Comparison of ENCODE assay signal across 7 cellular contexts in the genomic region with DNA sequence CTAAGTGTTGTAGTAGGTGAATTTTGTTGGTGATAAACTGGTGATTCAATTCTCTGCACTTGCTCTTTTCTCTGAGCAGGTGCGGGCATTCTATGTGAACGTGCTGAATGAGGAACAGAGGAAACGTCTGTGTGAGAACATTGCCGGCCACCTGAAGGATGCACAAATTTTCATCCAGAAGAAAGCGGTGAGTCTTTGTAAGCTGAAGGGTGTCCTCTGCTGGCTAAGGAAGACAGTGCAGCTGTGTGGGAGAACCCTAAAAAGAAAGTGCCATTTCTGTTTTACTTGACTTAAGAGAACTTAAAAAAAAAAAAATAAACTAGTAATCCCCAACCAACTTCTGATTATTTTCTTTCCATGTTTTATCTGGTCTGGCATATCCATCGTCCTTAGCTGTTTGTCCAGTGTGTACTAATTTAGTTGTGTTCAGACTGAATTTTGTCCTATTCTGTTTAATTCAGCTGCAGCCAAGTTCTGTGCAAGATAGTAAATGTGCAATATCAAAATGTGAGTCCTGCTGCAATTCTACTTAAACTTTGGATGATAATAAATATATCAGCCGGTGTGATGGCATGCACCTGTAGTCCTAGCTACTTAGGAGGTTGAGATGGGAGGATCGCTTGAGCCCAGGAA. TPM values are rescaled to one million over a fixed set of nuclear protein-coding genes. Genes with fewer than 3 reads are reported as not detected.
DNase-seq lines count a peak whose midpoint lies in the region; ATAC-seq and TF ChIP-seq lines count a peak whose summit lies in the region.

No MANE protein-coding gene starts in this region.

- H3K79me2 ChIP-seq in Karpas-422 (ENCODE audit: low read length) = no peaks in the 10 kb centered on the region

- no peak overlapping the region for H3K4me2 ChIP-seq in Karpas-422 (ENCODE audit: low read depth, low read length, poor library complexity, severe bottlenecking)

- peaks cover 11% of the 10 kb centered on the region for H3K9me3 ChIP-seq in Karpas-422 (ENCODE audit: low read length)

- H3K9ac ChIP-seq in Karpas-422 (ENCODE audit: low read length) = no peak overlapping the region

- H4K20me1 ChIP-seq in Karpas-422 (ENCODE audit: insufficient read depth, low read depth, low read length) = no peaks in the 10 kb centered on the region

- no peaks in the 10 kb centered on the region for H3K9me2 ChIP-seq in Karpas-422 (replicated peaks; ENCODE audit: insufficient read depth, low read length)

- no peak overlapping the region for H2AFZ ChIP-seq in Karpas-422 (ENCODE audit: low read length)

- peaks cover 7% of the 10 kb centered on the region; the same call in 1 of the 2 replicates for H3K4me1 ChIP-seq in Karpas-422 (ENCODE audit: low read length)
- no peaks in the 10 kb centered on the region for H3K4me1 ChIP-seq in foreskin keratinocyte

- TF ChIP-seq CTCF in foreskin keratinocyte (conservative IDR thresholded peaks at IDR 0.05) = peak; percentile 76

- H3K27me3 ChIP-seq in Karpas-422 (ENCODE audit: low read length) = no peaks in the 10 kb centered on the region
- H3K27me3 ChIP-seq in foreskin keratinocyte = no peaks in the 10 kb centered on the region

- peaks cover 20% of the 10 kb centered on the region for H3K36me3 ChIP-seq in Karpas-422 (ENCODE audit: insufficient read depth, low read length)

- H3K4me3 ChIP-seq in Karpas-422 (ENCODE audit: low read length) = no peak overlapping the region

- H3K27ac ChIP-seq in Karpas-422 (ENCODE audit: low read length) = no peak overlapping the region
- no peak overlapping the region for H3K27ac ChIP-seq in foreskin keratinocyte

- ATAC-seq in foreskin keratinocyte (no peak), HG03139 (IDR thresholded peaks at IDR 0.05; ENCODE audit: unreplicated experiment) (no peak)

- DNase-seq in GM03348 (ENCODE audit: low spot score) (peak; percentile 33), Karpas-422 (peak; percentile 85), foreskin keratinocyte (peak in 1 of 2 donors; percentile 22), NCI-H446 treated with DMSO at 0.1 percent for 48 hours (lab: John Stamatoyannopoulos, UW) (no peak)
- peak; percentile 11 to 18 for DNase-seq in activated CD4-positive, alpha-beta T cell treated with anti-CD3 and anti-CD28 coated beads, Interleukin-2, amount 50 U/mL, for 4 hours
- DNase-seq in stimulated activated CD4-positive, alpha-beta T cell treated with anti-CD3 and anti-CD28 coated beads, Interleukin-4, amount 100 ng/mL, for 48 hours (ENCODE audit: low read depth in 2 of 2) = peak; percentile 9 to 34

RNA-seq across cellular contexts. Expression of gene CAT, which starts 29.6 kb away (rescaled TPM):
- 27.2 and 47.9 TPM in 2 replicates for total RNA-seq in Karpas-422 (2014; rRNA removed; shearing (Covaris generic); ENCODE audit: low replicate concordance)
- 29.7 and 41.1 TPM in 2 replicates for total RNA-seq in foreskin keratinocyte
- 17.0 and 20.8 TPM in 2 replicates for polyA plus RNA-seq in foreskin keratinocyte

RNA-seq across cellular contexts. Expression of gene ELF5, which starts 45.3 kb away (rescaled TPM):
- total RNA-seq in Karpas-422 (2014; rRNA removed; shearing (Covaris generic); ENCODE audit: low replicate concordance) = not detected in 2 replicates
- not detected in 2 replicates for total RNA-seq in foreskin keratinocyte
- not detected in 2 replicates for polyA plus RNA-seq in foreskin keratinocyte
